18 cellular contexts compared by ENCODE assay signal in genomic region chr3:181999314-181999713, GRCh38.
DNase-seq lines count a peak whose midpoint lies in the region; ATAC-seq and TF ChIP-seq lines count a peak whose summit lies in the region.
"Had no signal": no experiment of that assay in that cellular context is flagged by ENCODE, and none has a peak within 500 bp of the region (broad histone marks: within the 10 kb centered on the region; RNA-seq: fewer than 3 reads in every experiment).

No MANE protein-coding gene starts in this region.

- no peaks in the 10 kb centered on the region for H3K36me3 Mint-ChIP-seq in CD4-positive, alpha-beta memory T cell
- no peaks in the 10 kb centered on the region for H3K36me3 Mint-ChIP-seq in activated naive CD8-positive, alpha-beta T cell treated with anti-CD3 and anti-CD28 coated beads for 36 hours
- H3K36me3 Mint-ChIP-seq: naive B cell had no signal

- H2AFZ ChIP-seq in MM.1S (ENCODE audit: low read length): 0 out of 2 replicates have a peak overlapping the region, but pooled peaks have one; percentile 16

- H3K9ac ChIP-seq in MM.1S (ENCODE audit: low read length): peak overlapping the region; percentile 6; the same call in 1 of the 2 replicates

- peak overlapping the region; percentile 19; the same call in 1 of the 2 replicates for H3K4me2 ChIP-seq in MM.1S (ENCODE audit: low read depth, low read length)

- peaks cover 0 to 12% (median 3%) of the 10 kb centered on the region in 8 donors for H3K9me3 Mint-ChIP-seq in CD4-positive, alpha-beta memory T cell
- no peaks in the 10 kb centered on the region for H3K9me3 Mint-ChIP-seq in activated naive CD8-positive, alpha-beta T cell treated with anti-CD3 and anti-CD28 coated beads for 36 hours
- H3K9me3 Mint-ChIP-seq: activated CD4-positive, alpha-beta T cell treated with anti-CD3 and anti-CD28 coated beads, Interleukin-2, amount 10 ng/mL, durations not matched to agents 7 days and 5 days; stimulated activated naive CD8-positive, alpha-beta T cell treated with anti-CD3 and anti-CD28 coated beads, Interleukin-15, Interleukin-2, amounts not matched to agents 100 ng/mL and 50 ng/mL, for 24 hours had no signal

- H3K27me3 ChIP-seq in MM.1S (replicated peaks; ENCODE audit: insufficient read depth, low read length): no peaks in the 10 kb centered on the region
- no peaks in the 10 kb centered on the region for H3K27me3 ChIP-seq in CD4-positive, alpha-beta memory T cell (ENCODE audit: insufficient read depth, low read length)

- H3K79me2 ChIP-seq in MM.1S (ENCODE audit: low read length): no peaks in the 10 kb centered on the region

- H3K9me3 ChIP-seq in MM.1S (replicated peaks; ENCODE audit: insufficient read depth, low read length): no peaks in the 10 kb centered on the region
- no peaks in the 10 kb centered on the region for H3K9me3 ChIP-seq in CD4-positive, alpha-beta memory T cell (ENCODE audit: control insufficient read depth in 1 of 2, low read length in 2 of 2)

- peak; percentile 92 for ATAC-seq in GM18861 (IDR thresholded peaks at IDR 0.05; ENCODE audit: unreplicated experiment)
- peak; percentile 73 for ATAC-seq in GM21390 (IDR thresholded peaks at IDR 0.05; ENCODE audit: unreplicated experiment)
- ATAC-seq in HG02938 (IDR thresholded peaks at IDR 0.05; ENCODE audit: unreplicated experiment): peak; percentile 82
- ATAC-seq: left cardiac atrium had no signal

- DNase-seq in MM.1S: peak; percentile 28
- no peak for DNase-seq in hypothalamus (lab: John Stamatoyannopoulos, UW)
- DNase-seq in GM10266 (ENCODE audit: extremely low spot score): no peak
- DNase-seq in CD4-positive, alpha-beta memory T cell: no peak
- DNase-seq in activated naive CD8-positive, alpha-beta T cell treated with anti-CD3 and anti-CD28 coated beads for 36 hours: no peak
- DNase-seq: activated CD4-positive, alpha-beta T cell treated with anti-CD3 and anti-CD28 coated beads, Interleukin-2, amount 10 ng/mL, durations not matched to agents 7 days and 5 days; activated effector memory CD4-positive, alpha-beta T cell treated with Interleukin-2 at 50 U/mL for 16 hours; DMS79; effector CD4-positive, alpha-beta T cell; KBM-7; left cardiac atrium; naive B cell; NCI-H2081 treated with DMSO at 0.1 percent for 48 hours; stimulated activated CD4-positive, alpha-beta T cell treated with anti-CD3 and anti-CD28 coated beads, Interleukin-4, amount 100 ng/mL, for 24 hours had no signal

- H3K4me1 ChIP-seq in MM.1S (ENCODE audit: low read length): peaks cover 16% of the 10 kb centered on the region
- H3K4me1 ChIP-seq in CD4-positive, alpha-beta memory T cell (ENCODE audit: insufficient read depth, low read length): no peaks in the 10 kb centered on the region

- H3K27me3 Mint-ChIP-seq in CD4-positive, alpha-beta memory T cell: no peaks in the 10 kb centered on the region
- no peaks in the 10 kb centered on the region for H3K27me3 Mint-ChIP-seq in activated naive CD8-positive, alpha-beta T cell treated with anti-CD3 and anti-CD28 coated beads for 36 hours
- H3K27me3 Mint-ChIP-seq: activated CD4-positive, alpha-beta T cell treated with anti-CD3 and anti-CD28 coated beads, Interleukin-2, amount 10 ng/mL, durations not matched to agents 7 days and 5 days; naive B cell; stimulated activated naive CD8-positive, alpha-beta T cell treated with anti-CD3 and anti-CD28 coated beads, Interleukin-15, Interleukin-2, amounts not matched to agents 100 ng/mL and 50 ng/mL, for 24 hours had no signal

- no peaks in the 10 kb centered on the region for H3K9me2 ChIP-seq in MM.1S (replicated peaks; ENCODE audit: insufficient read depth, low read length)

- H3K4me3 ChIP-seq in MM.1S (ENCODE audit: low read length): no peak overlapping the region
- H3K4me3 ChIP-seq in CD4-positive, alpha-beta memory T cell (ENCODE audit: low read length in 2 of 2): no peak overlapping the region

- peak overlapping the region; percentile 40; the same call in 1 of the 2 replicates for H3K27ac ChIP-seq in MM.1S (ENCODE audit: low read length)
- H3K27ac ChIP-seq in CD4-positive, alpha-beta memory T cell (ENCODE audit: low read depth, low read length): no peak overlapping the region

- TF ChIP-seq CTCF in MM.1S (IDR thresholded peaks at IDR 0.05; ENCODE audit: low read length): no peak
- TF ChIP-seq CTCF in GM10266 (IDR thresholded peaks at IDR 0.05; ENCODE audit: control insufficient read depth, insufficient read depth, low read depth, missing control alignments): no peak

- no peaks in the 10 kb centered on the region for H3K36me3 ChIP-seq in MM.1S (replicated peaks; ENCODE audit: insufficient read depth, low read length)
- H3K36me3 ChIP-seq in CD4-positive, alpha-beta memory T cell (ENCODE audit: insufficient read depth, low read length): no peaks in the 10 kb centered on the region

- no peak overlapping the region for H3K4me3 Mint-ChIP-seq in CD4-positive, alpha-beta memory T cell
- no peak overlapping the region for H3K4me3 Mint-ChIP-seq in activated naive CD8-positive, alpha-beta T cell treated with anti-CD3 and anti-CD28 coated beads for 36 hours
- H3K4me3 Mint-ChIP-seq: activated CD4-positive, alpha-beta T cell treated with anti-CD3 and anti-CD28 coated beads, Interleukin-2, amount 10 ng/mL, durations not matched to agents 7 days and 5 days; naive B cell; stimulated activated naive CD8-positive, alpha-beta T cell treated with anti-CD3 and anti-CD28 coated beads, Interleukin-15, Interleukin-2, amounts not matched to agents 100 ng/mL and 50 ng/mL, for 24 hours had no signal

- intact Hi-C loops in CD4-positive, alpha-beta memory T cell (cut with micrococcal nuclease): no loop called here

- H4K20me1 ChIP-seq in MM.1S (ENCODE audit: insufficient read depth, low read length): no peaks in the 10 kb centered on the region

- POLR2A ChIA-PET in CD4-positive, alpha-beta memory T cell (lab: Charles Lee; ENCODE audit: partially characterized antibody): no interaction called here

- CTCF ChIA-PET in CD4-positive, alpha-beta memory T cell (lab: Charles Lee; ENCODE audit: partially characterized antibody): no interaction called here

- H3K27ac Mint-ChIP-seq in CD4-positive, alpha-beta memory T cell: no peak overlapping the region
- H3K27ac Mint-ChIP-seq in activated naive CD8-positive, alpha-beta T cell treated with anti-CD3 and anti-CD28 coated beads for 36 hours: no peak overlapping the region
- H3K27ac Mint-ChIP-seq: activated CD4-positive, alpha-beta T cell treated with anti-CD3 and anti-CD28 coated beads, Interleukin-2, amount 10 ng/mL, durations not matched to agents 7 days and 5 days; naive B cell; stimulated activated naive CD8-positive, alpha-beta T cell treated with anti-CD3 and anti-CD28 coated beads, Interleukin-15, Interleukin-2, amounts not matched to agents 100 ng/mL and 50 ng/mL, for 24 hours had no signal

- H3F3A ChIP-seq in MM.1S (ENCODE audit: insufficient read depth, low read length): 0 out of 2 replicates have a peak, but pooled peaks cover 3% of the 10 kb centered on the region

- no peaks in the 10 kb centered on the region for H3K4me1 Mint-ChIP-seq in CD4-positive, alpha-beta memory T cell
- H3K4me1 Mint-ChIP-seq in activated naive CD8-positive, alpha-beta T cell treated with anti-CD3 and anti-CD28 coated beads for 36 hours: no peaks in the 10 kb centered on the region
- H3K4me1 Mint-ChIP-seq: activated CD4-positive, alpha-beta T cell treated with anti-CD3 and anti-CD28 coated beads, Interleukin-2, amount 10 ng/mL, durations not matched to agents 7 days and 5 days; naive B cell had no signal
